8 cellular contexts compared by ENCODE assay signal in genomic region chr6:15901141-15902115, GRCh38.
DNase-seq lines count a peak whose midpoint lies in the region; ATAC-seq and TF ChIP-seq lines count a peak whose summit lies in the region.

No MANE protein-coding gene starts in this region.

- H3K4me3 ChIP-seq in neural progenitor cell, result no peak overlapping the region
- H3K4me3 ChIP-seq in GM23248, result no peak overlapping the region

- no peaks in the 10 kb centered on the region for H3K36me3 ChIP-seq in neural progenitor cell
- no peaks in the 10 kb centered on the region for H3K36me3 ChIP-seq in GM23248 (ENCODE audit: low read depth)

- H3K79me2 ChIP-seq in neural progenitor cell (ENCODE audit: low read depth), result no peaks in the 10 kb centered on the region
- no peaks in the 10 kb centered on the region for H3K79me2 ChIP-seq in GM23248 (ENCODE audit: insufficient read depth)

- H3K9me3 Mint-ChIP-seq in activated T-helper 2 cell treated with anti-CD3 and anti-CD28 coated beads, Interferon-gamma antibody, Interleukin-2, Interleukin-4, amounts not matched to agents 10 μg/mL and 5 μg/mL and 100 μg/mL, durations not matched to agents 14 hours and 24 hours and 36 hours, result peaks cover 10% of the 10 kb centered on the region
- peaks cover 3% of the 10 kb centered on the region for H3K9me3 Mint-ChIP-seq in neural progenitor cell

- 57 to 61% methylated on average over 13 of the region's 13 CpGs for WGBS in GM23248 (ENCODE audit: low coverage in 1 of 2, low lambda C conversion rate in 2 of 2, missing lambda C conversion rate in 2 of 2), 2 experiments

- H3K27me3 ChIP-seq in neural progenitor cell, result no peaks in the 10 kb centered on the region
- H3K27me3 ChIP-seq in GM23248 (replicated peaks; ENCODE audit: insufficient read depth), result no peaks in the 10 kb centered on the region

- no peaks in the 10 kb centered on the region for H3K4me1 ChIP-seq in neural progenitor cell
- peaks cover 10% of the 10 kb centered on the region; the same call in 1 of the 2 replicates for H3K4me1 ChIP-seq in GM23248 (ENCODE audit: insufficient read depth)

- H3K4me1 Mint-ChIP-seq in activated T-helper 2 cell treated with anti-CD3 and anti-CD28 coated beads, Interferon-gamma antibody, Interleukin-2, Interleukin-4, amounts not matched to agents 10 μg/mL and 5 μg/mL and 100 μg/mL, durations not matched to agents 14 hours and 24 hours and 36 hours (ENCODE audit: low read depth), result peaks cover 69% of the 10 kb centered on the region
- peaks cover 16% of the 10 kb centered on the region for H3K4me1 Mint-ChIP-seq in neural progenitor cell

- DNase-seq in activated T-helper 2 cell treated with anti-CD3 and anti-CD28 coated beads, Interferon-gamma antibody, Interleukin-2, Interleukin-4, amounts not matched to agents 10 μg/mL and 5 μg/mL and 100 μg/mL, durations not matched to agents 14 hours and 24 hours and 36 hours (ENCODE audit: low spot score), result peak; percentile 64
- DNase-seq in ecto neural progenitor cell (ENCODE audit: low spot score) (no peak), neural progenitor cell (ENCODE audit: low spot score) (no peak), GM23248 (no peak)
- DNase-seq in stimulated activated CD4-positive, alpha-beta T cell treated with anti-CD3 and anti-CD28 coated beads, Interleukin-4, amount 100 ng/mL, for 4 hours, result no peak

- in situ Hi-C loops in GM23248 (cut with MboI), result no loop called here

- H2AFZ ChIP-seq in neural progenitor cell (replicated peaks) (no peak overlapping the region), GM23248 (no peak overlapping the region)

- H3K4me2 ChIP-seq in neural progenitor cell, result no peak overlapping the region
- H3K4me2 ChIP-seq in GM23248 (ENCODE audit: unreplicated experiment), result no peak overlapping the region

- H4K20me1 ChIP-seq in neural progenitor cell (ENCODE audit: low read depth) (no peaks in the 10 kb centered on the region), GM23248 (ENCODE audit: insufficient read depth) (no peaks in the 10 kb centered on the region)

- H3K27me3 Mint-ChIP-seq in activated T-helper 2 cell treated with anti-CD3 and anti-CD28 coated beads, Interferon-gamma antibody, Interleukin-2, Interleukin-4, amounts not matched to agents 10 μg/mL and 5 μg/mL and 100 μg/mL, durations not matched to agents 14 hours and 24 hours and 36 hours (ENCODE audit: low read depth), result no peaks in the 10 kb centered on the region
- H3K27me3 Mint-ChIP-seq in neural progenitor cell (ENCODE audit: insufficient read depth, low read depth), result peaks cover 2% of the 10 kb centered on the region

- intact Hi-C loops in activated T-helper 2 cell treated with anti-CD3 and anti-CD28 coated beads, Interferon-gamma antibody, Interleukin-2, Interleukin-4, amounts not matched to agents 10 μg/mL and 5 μg/mL and 100 μg/mL, durations not matched to agents 14 hours and 24 hours and 36 hours (cut with micrococcal nuclease), result loop anchor here (1.0 to 2.0 kb wide), 6 partner anchors 13 to 229 kb away; no protein-coding TSS in a partner anchor

- TF ChIP-seq CTCF in neural progenitor cell (IDR thresholded peaks at IDR 0.05), result no peak

- no peaks in the 10 kb centered on the region for H3K9me2 ChIP-seq in GM23248 (ENCODE audit: insufficient read depth)

- no peak overlapping the region for H3K27ac ChIP-seq in neural progenitor cell
- H3K27ac ChIP-seq in GM23248, result no peak overlapping the region

- H3K27ac Mint-ChIP-seq in activated T-helper 2 cell treated with anti-CD3 and anti-CD28 coated beads, Interferon-gamma antibody, Interleukin-2, Interleukin-4, amounts not matched to agents 10 μg/mL and 5 μg/mL and 100 μg/mL, durations not matched to agents 14 hours and 24 hours and 36 hours, result peak overlapping the region; percentile 99
- H3K27ac Mint-ChIP-seq in neural progenitor cell, result no peak overlapping the region

- H3F3A ChIP-seq in neural progenitor cell (ENCODE audit: low read depth), result no peaks in the 10 kb centered on the region
- H3F3A ChIP-seq in GM23248 (ENCODE audit: insufficient read depth), result no peaks in the 10 kb centered on the region

- H3K4me3 Mint-ChIP-seq in activated T-helper 2 cell treated with anti-CD3 and anti-CD28 coated beads, Interferon-gamma antibody, Interleukin-2, Interleukin-4, amounts not matched to agents 10 μg/mL and 5 μg/mL and 100 μg/mL, durations not matched to agents 14 hours and 24 hours and 36 hours (ENCODE audit: low read depth), result peak overlapping the region; percentile 24
- H3K4me3 Mint-ChIP-seq in neural progenitor cell, result no peak overlapping the region

- H3K9me3 ChIP-seq in neural progenitor cell (ENCODE audit: low read depth) (no peaks in the 10 kb centered on the region), GM23248 (ENCODE audit: low read depth) (no peaks in the 10 kb centered on the region)

- peak; percentile 88 for ATAC-seq in GM18508 (IDR thresholded peaks at IDR 0.05; ENCODE audit: insufficient read depth, unreplicated experiment)
- ATAC-seq in GM21515 (IDR thresholded peaks at IDR 0.05; ENCODE audit: unreplicated experiment), result peak; percentile 77
- ATAC-seq in HG03571 (IDR thresholded peaks at IDR 0.05; ENCODE audit: unreplicated experiment), result peak; percentile 90

- peaks cover 18% of the 10 kb centered on the region for H3K36me3 Mint-ChIP-seq in activated T-helper 2 cell treated with anti-CD3 and anti-CD28 coated beads, Interferon-gamma antibody, Interleukin-2, Interleukin-4, amounts not matched to agents 10 μg/mL and 5 μg/mL and 100 μg/mL, durations not matched to agents 14 hours and 24 hours and 36 hours (ENCODE audit: low read depth)
- H3K36me3 Mint-ChIP-seq in neural progenitor cell, result no peaks in the 10 kb centered on the region

- H3K9ac ChIP-seq in neural progenitor cell, result no peak overlapping the region
- H3K9ac ChIP-seq in GM23248, result no peak overlapping the region
